1 cellular context compared by ENCODE assay signal in the genomic region with DNA sequence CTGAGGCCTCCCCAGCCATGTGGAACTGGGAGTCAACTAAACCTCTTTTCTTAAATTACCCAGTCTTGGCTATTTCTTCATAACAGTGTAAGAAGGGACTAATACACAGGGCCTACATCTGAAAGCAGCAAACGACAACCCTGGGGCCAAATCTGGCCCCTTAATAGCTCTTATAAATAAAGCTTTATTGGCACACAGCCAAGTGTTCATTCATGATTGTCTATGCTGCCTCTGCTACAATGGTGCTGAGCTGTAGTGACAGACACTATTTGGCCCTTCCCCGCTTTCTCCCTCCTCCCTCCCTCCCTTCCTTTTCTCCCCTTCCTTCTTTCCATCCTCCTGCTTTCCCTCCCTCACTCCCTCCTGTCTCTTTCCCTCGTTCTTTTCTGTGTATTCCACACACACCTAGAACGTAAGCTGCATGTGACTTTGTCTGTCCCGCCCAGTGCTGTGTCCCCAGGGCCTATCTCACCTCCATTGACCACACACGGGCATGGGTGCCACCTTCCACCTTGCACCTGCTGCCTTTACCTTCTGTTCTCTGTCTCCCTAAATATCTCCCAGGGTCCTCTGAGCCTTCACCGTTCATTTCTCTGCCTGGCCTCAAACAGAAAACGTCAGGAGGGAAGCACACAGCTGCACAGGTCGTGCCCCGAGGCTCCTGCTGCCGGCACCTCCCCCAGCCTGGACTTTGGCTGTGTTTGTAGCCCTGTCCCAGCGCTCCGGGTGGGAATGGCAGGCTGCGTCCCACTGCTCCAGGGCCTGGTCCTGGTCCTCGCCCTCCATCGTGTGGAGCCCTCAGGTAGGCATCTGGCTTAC.
TF ChIP-seq lines count a peak whose summit lies in the region.

A gene with protein sequence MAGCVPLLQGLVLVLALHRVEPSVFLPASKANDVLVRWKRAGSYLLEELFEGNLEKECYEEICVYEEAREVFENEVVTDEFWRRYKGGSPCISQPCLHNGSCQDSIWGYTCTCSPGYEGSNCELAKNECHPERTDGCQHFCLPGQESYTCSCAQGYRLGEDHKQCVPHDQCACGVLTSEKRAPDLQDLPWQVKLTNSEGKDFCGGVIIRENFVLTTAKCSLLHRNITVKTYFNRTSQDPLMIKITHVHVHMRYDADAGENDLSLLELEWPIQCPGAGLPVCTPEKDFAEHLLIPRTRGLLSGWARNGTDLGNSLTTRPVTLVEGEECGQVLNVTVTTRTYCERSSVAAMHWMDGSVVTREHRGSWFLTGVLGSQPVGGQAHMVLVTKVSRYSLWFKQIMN (plus strand): TSS at position 720 of the 819 bp plus-strand sequence. CDS start 13 bp downstream, at position 733.

TF ChIP-seq in HepG2, 621 proteins besides CTCF, POLR2A, EP300 and RAD21 (continued from another document and continues in another):
- TF ChIP-seq, protein P1, sequence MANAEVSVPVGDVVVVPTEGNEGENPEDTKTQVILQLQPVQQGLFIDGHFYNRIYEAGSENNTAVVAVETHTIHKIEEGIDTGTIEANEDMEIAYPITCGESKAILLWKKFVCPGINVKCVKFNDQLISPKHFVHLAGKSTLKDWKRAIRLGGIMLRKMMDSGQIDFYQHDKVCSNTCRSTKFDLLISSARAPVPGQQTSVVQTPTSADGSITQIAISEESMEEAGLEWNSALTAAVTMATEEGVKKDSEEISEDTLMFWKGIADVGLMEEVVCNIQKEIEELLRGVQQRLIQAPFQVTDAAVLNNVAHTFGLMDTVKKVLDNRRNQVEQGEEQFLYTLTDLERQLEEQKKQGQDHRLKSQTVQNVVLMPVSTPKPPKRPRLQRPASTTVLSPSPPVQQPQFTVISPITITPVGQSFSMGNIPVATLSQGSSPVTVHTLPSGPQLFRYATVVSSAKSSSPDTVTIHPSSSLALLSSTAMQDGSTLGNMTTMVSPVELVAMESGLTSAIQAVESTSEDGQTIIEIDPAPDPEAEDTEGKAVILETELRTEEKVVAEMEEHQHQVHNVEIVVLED (CRISPR knock-in tag; IDR thresholded peaks at IDR 0.05; ENCODE audit: borderline replicate concordance): 0 out of 2 replicates have a peak, but pooled peaks have one; percentile 55
- TF ChIP-seq, protein P2, sequence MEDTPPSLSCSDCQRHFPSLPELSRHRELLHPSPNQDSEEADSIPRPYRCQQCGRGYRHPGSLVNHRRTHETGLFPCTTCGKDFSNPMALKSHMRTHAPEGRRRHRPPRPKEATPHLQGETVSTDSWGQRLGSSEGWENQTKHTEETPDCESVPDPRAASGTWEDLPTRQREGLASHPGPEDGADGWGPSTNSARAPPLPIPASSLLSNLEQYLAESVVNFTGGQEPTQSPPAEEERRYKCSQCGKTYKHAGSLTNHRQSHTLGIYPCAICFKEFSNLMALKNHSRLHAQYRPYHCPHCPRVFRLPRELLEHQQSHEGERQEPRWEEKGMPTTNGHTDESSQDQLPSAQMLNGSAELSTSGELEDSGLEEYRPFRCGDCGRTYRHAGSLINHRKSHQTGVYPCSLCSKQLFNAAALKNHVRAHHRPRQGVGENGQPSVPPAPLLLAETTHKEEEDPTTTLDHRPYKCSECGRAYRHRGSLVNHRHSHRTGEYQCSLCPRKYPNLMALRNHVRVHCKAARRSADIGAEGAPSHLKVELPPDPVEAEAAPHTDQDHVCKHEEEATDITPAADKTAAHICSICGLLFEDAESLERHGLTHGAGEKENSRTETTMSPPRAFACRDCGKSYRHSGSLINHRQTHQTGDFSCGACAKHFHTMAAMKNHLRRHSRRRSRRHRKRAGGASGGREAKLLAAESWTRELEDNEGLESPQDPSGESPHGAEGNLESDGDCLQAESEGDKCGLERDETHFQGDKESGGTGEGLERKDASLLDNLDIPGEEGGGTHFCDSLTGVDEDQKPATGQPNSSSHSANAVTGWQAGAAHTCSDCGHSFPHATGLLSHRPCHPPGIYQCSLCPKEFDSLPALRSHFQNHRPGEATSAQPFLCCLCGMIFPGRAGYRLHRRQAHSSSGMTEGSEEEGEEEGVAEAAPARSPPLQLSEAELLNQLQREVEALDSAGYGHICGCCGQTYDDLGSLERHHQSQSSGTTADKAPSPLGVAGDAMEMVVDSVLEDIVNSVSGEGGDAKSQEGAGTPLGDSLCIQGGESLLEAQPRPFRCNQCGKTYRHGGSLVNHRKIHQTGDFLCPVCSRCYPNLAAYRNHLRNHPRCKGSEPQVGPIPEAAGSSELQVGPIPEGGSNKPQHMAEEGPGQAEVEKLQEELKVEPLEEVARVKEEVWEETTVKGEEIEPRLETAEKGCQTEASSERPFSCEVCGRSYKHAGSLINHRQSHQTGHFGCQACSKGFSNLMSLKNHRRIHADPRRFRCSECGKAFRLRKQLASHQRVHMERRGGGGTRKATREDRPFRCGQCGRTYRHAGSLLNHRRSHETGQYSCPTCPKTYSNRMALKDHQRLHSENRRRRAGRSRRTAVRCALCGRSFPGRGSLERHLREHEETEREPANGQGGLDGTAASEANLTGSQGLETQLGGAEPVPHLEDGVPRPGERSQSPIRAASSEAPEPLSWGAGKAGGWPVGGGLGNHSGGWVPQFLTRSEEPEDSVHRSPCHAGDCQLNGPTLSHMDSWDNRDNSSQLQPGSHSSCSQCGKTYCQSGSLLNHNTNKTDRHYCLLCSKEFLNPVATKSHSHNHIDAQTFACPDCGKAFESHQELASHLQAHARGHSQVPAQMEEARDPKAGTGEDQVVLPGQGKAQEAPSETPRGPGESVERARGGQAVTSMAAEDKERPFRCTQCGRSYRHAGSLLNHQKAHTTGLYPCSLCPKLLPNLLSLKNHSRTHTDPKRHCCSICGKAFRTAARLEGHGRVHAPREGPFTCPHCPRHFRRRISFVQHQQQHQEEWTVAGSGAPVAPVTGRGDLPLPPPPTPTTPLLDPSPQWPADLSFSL (CRISPR knock-in tag; IDR thresholded peaks at IDR 0.05): no peak
- peak; percentile 80; the same call in 1 of the 2 replicates for TF ChIP-seq ZNF274 (CRISPR knock-in tag; IDR thresholded peaks at IDR 0.05)
- TF ChIP-seq SOX6 (IDR thresholded peaks at IDR 0.05): no peak
- TF ChIP-seq SOX6 (CRISPR knock-in tag; IDR thresholded peaks at IDR 0.05): peak; percentile 33; the same call in 1 of the 2 replicates
- TF ChIP-seq REL (CRISPR knock-in tag; conservative IDR thresholded peaks at IDR 0.05): no peak
- TF ChIP-seq, protein P3, sequence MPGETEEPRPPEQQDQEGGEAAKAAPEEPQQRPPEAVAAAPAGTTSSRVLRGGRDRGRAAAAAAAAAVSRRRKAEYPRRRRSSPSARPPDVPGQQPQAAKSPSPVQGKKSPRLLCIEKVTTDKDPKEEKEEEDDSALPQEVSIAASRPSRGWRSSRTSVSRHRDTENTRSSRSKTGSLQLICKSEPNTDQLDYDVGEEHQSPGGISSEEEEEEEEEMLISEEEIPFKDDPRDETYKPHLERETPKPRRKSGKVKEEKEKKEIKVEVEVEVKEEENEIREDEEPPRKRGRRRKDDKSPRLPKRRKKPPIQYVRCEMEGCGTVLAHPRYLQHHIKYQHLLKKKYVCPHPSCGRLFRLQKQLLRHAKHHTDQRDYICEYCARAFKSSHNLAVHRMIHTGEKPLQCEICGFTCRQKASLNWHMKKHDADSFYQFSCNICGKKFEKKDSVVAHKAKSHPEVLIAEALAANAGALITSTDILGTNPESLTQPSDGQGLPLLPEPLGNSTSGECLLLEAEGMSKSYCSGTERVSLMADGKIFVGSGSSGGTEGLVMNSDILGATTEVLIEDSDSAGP (CRISPR knock-in tag; IDR thresholded peaks at IDR 0.05; ENCODE audit: borderline replicate concordance): peak; percentile 69
- TF ChIP-seq ZNF605 (CRISPR knock-in tag; IDR thresholded peaks at IDR 0.05): peak; percentile 71
- peak; percentile 54; the same call in 1 of the 2 replicates for TF ChIP-seq POLR2AphosphoS5 (IDR thresholded peaks at IDR 0.05; ENCODE audit: low read depth, low read length)
- peak; percentile 78; the same call in 1 of the 2 replicates for TF ChIP-seq ZNF430 (CRISPR knock-in tag; IDR thresholded peaks at IDR 0.05)
- peak; percentile 61 for TF ChIP-seq ZNF350 (CRISPR knock-in tag; IDR thresholded peaks at IDR 0.05; ENCODE audit: borderline replicate concordance, low read depth)
- peak; percentile 3; the same call in 1 of the 2 replicates for TF ChIP-seq CREM (IDR thresholded peaks at IDR 0.05)
- TF ChIP-seq CREM (CRISPR knock-in tag; IDR thresholded peaks at IDR 0.05): no peak
- TF ChIP-seq NFKB2 (CRISPR knock-in tag; IDR thresholded peaks at IDR 0.05; ENCODE audit: borderline replicate concordance): peak; percentile 70; the same call in 1 of the 2 replicates
- TF ChIP-seq ZNF703 (CRISPR knock-in tag; IDR thresholded peaks at IDR 0.05; ENCODE audit: borderline replicate concordance): no peak
- peak; percentile 62; the same call in 1 of the 2 replicates for TF ChIP-seq ZNF792 (CRISPR knock-in tag; IDR thresholded peaks at IDR 0.05)
- TF ChIP-seq, protein P4, sequence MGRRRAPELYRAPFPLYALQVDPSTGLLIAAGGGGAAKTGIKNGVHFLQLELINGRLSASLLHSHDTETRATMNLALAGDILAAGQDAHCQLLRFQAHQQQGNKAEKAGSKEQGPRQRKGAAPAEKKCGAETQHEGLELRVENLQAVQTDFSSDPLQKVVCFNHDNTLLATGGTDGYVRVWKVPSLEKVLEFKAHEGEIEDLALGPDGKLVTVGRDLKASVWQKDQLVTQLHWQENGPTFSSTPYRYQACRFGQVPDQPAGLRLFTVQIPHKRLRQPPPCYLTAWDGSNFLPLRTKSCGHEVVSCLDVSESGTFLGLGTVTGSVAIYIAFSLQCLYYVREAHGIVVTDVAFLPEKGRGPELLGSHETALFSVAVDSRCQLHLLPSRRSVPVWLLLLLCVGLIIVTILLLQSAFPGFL (CRISPR knock-in tag; IDR thresholded peaks at IDR 0.05): no peak
- TF ChIP-seq NFKBIZ (CRISPR knock-in tag; IDR thresholded peaks at IDR 0.05): peak; percentile 53; the same call in 1 of the 2 replicates
- TF ChIP-seq HNRNPL (IDR thresholded peaks at IDR 0.05; ENCODE audit: low read depth, low read length): 0 out of 2 replicates have a peak, but pooled peaks have one; percentile 30
- no peak for TF ChIP-seq ZNF510 (CRISPR knock-in tag; IDR thresholded peaks at IDR 0.05; ENCODE audit: low read depth)
- TF ChIP-seq ZNF761 (CRISPR knock-in tag; conservative IDR thresholded peaks at IDR 0.05): peak; percentile 48; the same call in 1 of the 2 replicates
- TF ChIP-seq ZNF331 (CRISPR knock-in tag; IDR thresholded peaks at IDR 0.05): peak; percentile 76
- TF ChIP-seq ZNF30 (CRISPR knock-in tag; IDR thresholded peaks at IDR 0.05): no peak
- 0 out of 2 replicates have a peak, but pooled peaks have one; percentile 41 for TF ChIP-seq MEIS2 (CRISPR knock-in tag; IDR thresholded peaks at IDR 0.05)
- peak; percentile 58; the same call in 1 of the 2 replicates for TF ChIP-seq GFI1 (CRISPR knock-in tag; IDR thresholded peaks at IDR 0.05; ENCODE audit: borderline replicate concordance)
- TF ChIP-seq SETDB1 (CRISPR knock-in tag; IDR thresholded peaks at IDR 0.05; ENCODE audit: borderline replicate concordance): no peak
- TF ChIP-seq YY1 (IDR thresholded peaks at IDR 0.05; ENCODE audit: insufficient read depth, insufficient replicate concordance, low read depth, low read length): peak; percentile 69
- peak; percentile 81; the same call in 1 of the 2 replicates for TF ChIP-seq DMAP1 (CRISPR knock-in tag; IDR thresholded peaks at IDR 0.05)
- TF ChIP-seq, protein P5, sequence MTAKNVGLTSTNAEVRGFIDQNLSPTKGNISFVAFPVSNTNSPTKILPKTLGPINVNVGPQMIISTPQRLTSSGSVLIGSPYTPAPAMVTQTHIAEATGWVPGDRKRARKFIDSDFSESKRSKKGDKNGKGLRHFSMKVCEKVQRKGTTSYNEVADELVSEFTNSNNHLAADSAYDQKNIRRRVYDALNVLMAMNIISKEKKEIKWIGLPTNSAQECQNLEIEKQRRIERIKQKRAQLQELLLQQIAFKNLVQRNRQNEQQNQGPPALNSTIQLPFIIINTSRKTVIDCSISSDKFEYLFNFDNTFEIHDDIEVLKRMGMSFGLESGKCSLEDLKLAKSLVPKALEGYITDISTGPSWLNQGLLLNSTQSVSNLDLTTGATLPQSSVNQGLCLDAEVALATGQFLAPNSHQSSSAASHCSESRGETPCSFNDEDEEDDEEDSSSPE (CRISPR knock-in tag; IDR thresholded peaks at IDR 0.05): peak; percentile 76
- TF ChIP-seq GZF1 (CRISPR knock-in tag; IDR thresholded peaks at IDR 0.05): peak; percentile 57; the same call in 1 of the 2 replicates
- TF ChIP-seq TAF1 (CRISPR knock-in tag; IDR thresholded peaks at IDR 0.05): peak; percentile 39; the same call in 1 of the 2 replicates
- 0 out of 2 replicates have a peak, but pooled peaks have one; percentile 39 for TF ChIP-seq ZKSCAN8 (CRISPR knock-in tag; IDR thresholded peaks at IDR 0.05; ENCODE audit: borderline replicate concordance)
- TF ChIP-seq, protein P6, sequence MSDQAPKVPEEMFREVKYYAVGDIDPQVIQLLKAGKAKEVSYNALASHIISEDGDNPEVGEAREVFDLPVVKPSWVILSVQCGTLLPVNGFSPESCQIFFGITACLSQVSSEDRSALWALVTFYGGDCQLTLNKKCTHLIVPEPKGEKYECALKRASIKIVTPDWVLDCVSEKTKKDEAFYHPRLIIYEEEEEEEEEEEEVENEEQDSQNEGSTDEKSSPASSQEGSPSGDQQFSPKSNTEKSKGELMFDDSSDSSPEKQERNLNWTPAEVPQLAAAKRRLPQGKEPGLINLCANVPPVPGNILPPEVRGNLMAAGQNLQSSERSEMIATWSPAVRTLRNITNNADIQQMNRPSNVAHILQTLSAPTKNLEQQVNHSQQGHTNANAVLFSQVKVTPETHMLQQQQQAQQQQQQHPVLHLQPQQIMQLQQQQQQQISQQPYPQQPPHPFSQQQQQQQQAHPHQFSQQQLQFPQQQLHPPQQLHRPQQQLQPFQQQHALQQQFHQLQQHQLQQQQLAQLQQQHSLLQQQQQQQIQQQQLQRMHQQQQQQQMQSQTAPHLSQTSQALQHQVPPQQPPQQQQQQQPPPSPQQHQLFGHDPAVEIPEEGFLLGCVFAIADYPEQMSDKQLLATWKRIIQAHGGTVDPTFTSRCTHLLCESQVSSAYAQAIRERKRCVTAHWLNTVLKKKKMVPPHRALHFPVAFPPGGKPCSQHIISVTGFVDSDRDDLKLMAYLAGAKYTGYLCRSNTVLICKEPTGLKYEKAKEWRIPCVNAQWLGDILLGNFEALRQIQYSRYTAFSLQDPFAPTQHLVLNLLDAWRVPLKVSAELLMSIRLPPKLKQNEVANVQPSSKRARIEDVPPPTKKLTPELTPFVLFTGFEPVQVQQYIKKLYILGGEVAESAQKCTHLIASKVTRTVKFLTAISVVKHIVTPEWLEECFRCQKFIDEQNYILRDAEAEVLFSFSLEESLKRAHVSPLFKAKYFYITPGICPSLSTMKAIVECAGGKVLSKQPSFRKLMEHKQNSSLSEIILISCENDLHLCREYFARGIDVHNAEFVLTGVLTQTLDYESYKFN (CRISPR knock-in tag; conservative IDR thresholded peaks at IDR 0.05): peak; percentile 88
- no peak for TF ChIP-seq NR1H2 (CRISPR knock-in tag; IDR thresholded peaks at IDR 0.05; ENCODE audit: borderline replicate concordance, low read depth)
- peak; percentile 42; the same call in 1 of the 2 replicates for TF ChIP-seq GABPB1 (CRISPR knock-in tag; IDR thresholded peaks at IDR 0.05)
- no peak for TF ChIP-seq ZNF136 (CRISPR knock-in tag; IDR thresholded peaks at IDR 0.05; ENCODE audit: low read depth)
- TF ChIP-seq ARNT2 (CRISPR knock-in tag; IDR thresholded peaks at IDR 0.05; ENCODE audit: low read depth): peak; percentile 75
- TF ChIP-seq, protein P7, sequence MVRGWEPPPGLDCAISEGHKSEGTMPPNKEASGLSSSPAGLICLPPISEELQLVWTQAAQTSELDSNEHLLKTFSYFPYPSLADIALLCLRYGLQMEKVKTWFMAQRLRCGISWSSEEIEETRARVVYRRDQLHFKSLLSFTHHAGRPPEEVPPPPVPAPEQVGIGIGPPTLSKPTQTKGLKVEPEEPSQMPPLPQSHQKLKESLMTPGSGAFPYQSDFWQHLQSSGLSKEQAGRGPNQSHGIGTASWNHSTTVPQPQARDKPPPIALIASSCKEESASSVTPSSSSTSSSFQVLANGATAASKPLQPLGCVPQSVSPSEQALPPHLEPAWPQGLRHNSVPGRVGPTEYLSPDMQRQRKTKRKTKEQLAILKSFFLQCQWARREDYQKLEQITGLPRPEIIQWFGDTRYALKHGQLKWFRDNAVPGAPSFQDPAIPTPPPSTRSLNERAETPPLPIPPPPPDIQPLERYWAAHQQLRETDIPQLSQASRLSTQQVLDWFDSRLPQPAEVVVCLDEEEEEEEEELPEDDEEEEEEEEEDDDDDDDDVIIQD (CRISPR knock-in tag; IDR thresholded peaks at IDR 0.05; ENCODE audit: low read depth): peak; percentile 51; the same call in 1 of the 2 replicates
